Comparison of ENCODE assay signal across 11 cellular contexts in the genomic region with DNA sequence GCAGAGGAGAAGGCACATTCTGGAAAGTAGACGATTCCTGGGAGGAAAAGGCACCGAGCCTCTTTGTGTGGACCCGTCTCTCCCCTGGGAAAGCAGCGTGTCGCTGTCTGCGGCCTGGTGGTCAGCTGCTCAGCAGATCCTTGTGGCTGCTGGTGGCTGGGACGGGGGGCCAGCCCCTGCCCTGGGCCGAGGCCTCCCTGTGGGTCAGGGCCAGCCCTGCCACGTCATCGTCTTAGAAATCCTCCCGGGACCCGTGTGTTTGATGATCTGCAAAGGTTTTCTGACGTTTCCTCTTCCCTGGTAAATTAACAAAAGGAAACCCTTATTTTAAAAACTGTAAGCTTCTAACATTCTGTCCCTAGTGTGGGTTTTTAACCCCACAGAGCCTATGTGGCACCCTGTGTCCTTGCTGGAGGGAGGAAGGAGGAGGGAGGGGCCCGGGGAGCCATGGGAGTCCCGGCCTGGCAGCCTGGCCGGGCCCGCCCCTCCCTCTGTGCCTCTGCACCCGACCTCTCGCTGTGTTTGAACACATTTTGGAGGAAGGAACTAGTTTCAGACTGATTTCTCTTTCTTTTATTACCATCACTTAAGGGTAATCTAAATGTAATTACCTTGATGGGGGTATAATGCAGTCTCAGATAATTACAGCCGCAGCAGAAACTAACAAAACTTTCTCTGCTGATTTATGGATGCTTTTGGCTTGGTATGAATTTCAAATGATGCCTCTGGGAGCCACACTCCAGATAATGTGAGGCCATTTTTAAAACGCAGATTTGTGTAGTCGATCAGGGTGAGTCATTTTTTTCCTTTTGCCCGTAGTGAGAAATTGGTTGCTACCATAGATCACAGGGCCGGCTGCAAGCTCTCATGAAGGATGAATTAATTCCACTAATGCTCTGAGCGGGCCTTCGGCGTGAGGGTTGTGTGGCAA.
DNase-seq lines count a peak whose midpoint lies in the region; ATAC-seq and TF ChIP-seq lines count a peak whose summit lies in the region.
"Had no signal": no experiment of that assay in that cellular context is flagged by ENCODE, and none has a peak within 500 bp of the region (broad histone marks: within the 10 kb centered on the region; RNA-seq: fewer than 3 reads in every experiment).

No MANE protein-coding gene starts in this region.

- H3K27me3 Mint-ChIP-seq in mesothelial cell of epicardium (ENCODE audit: low read depth): no peaks in the 10 kb centered on the region
- no peaks in the 10 kb centered on the region for H3K27me3 Mint-ChIP-seq in stimulated activated naive CD8-positive, alpha-beta T cell treated with anti-CD3 and anti-CD28 coated beads, Interleukin-15, amount 100 ng/mL, for 72 hours
- H3K27me3 Mint-ChIP-seq: activated naive CD8-positive, alpha-beta T cell treated with anti-CD3 and anti-CD28 coated beads for 36 hours had no signal

- intact Hi-C loops in ascending aorta (cut with DNase I) (no loop called here), spleen (cut with DNase I; ENCODE audit: low total_unique reads) (no loop called here)

- H3K27me3 ChIP-seq in H7 (ENCODE audit: control insufficient read depth, insufficient read depth, low read length): no peaks in the 10 kb centered on the region
- no peaks in the 10 kb centered on the region for H3K27me3 ChIP-seq in ascending aorta
- H3K27me3 ChIP-seq in right atrium auricular region: no peaks in the 10 kb centered on the region
- no peaks in the 10 kb centered on the region for H3K27me3 ChIP-seq in spleen (replicated peaks in 1 of 7)

- no peak overlapping the region for H3K4me3 Mint-ChIP-seq in mesothelial cell of epicardium
- no peak overlapping the region for H3K4me3 Mint-ChIP-seq in stimulated activated naive CD8-positive, alpha-beta T cell treated with anti-CD3 and anti-CD28 coated beads, Interleukin-15, amount 100 ng/mL, for 72 hours
- H3K4me3 Mint-ChIP-seq: activated naive CD8-positive, alpha-beta T cell treated with anti-CD3 and anti-CD28 coated beads for 36 hours had no signal

- 67 to 84% (median 70%) methylated on average over 24 to 27 of the region's 27 CpGs for WGBS in spleen, 5 donors

- no peak overlapping the region for H3K4me3 ChIP-seq in H7 (ENCODE audit: insufficient read depth, low read depth, low read length)
- H3K4me3 ChIP-seq in ascending aorta: no peak overlapping the region
- no peak overlapping the region for H3K4me3 ChIP-seq in right atrium auricular region
- H3K4me3 ChIP-seq in spleen: no peak overlapping the region

- H3K9me3 ChIP-seq in ascending aorta (peaks cover under 1 to 2% of the 10 kb centered on the region in 2 donors), right atrium auricular region (peaks cover 0 to 5% of the 10 kb centered on the region in 2 donors), spleen (peaks cover 0 to 19% (median 11%) of the 10 kb centered on the region in 8 donors)

- H3K36me3 ChIP-seq in H7 (replicated peaks; ENCODE audit: control insufficient read depth, insufficient read depth, low read length): no peaks in the 10 kb centered on the region
- peaks cover 12 to 31% of the 10 kb centered on the region in 2 donors for H3K36me3 ChIP-seq in ascending aorta
- H3K36me3 ChIP-seq in right atrium auricular region: peaks cover 20% of the 10 kb centered on the region
- H3K36me3 ChIP-seq in spleen: peaks cover 0 to 95% (median 28%) of the 10 kb centered on the region in 6 donors

- H3K27ac ChIP-seq in ascending aorta (peak overlapping the region; percentile 22 to 41), right atrium auricular region (peak overlapping the region; percentile 27 to 32), spleen (peak overlapping the region; percentile 42 to 84 (median 73))

- peaks cover 6% of the 10 kb centered on the region for H3K9me3 Mint-ChIP-seq in mesothelial cell of epicardium
- H3K9me3 Mint-ChIP-seq in stimulated activated naive CD8-positive, alpha-beta T cell treated with anti-CD3 and anti-CD28 coated beads, Interleukin-15, amount 100 ng/mL, for 72 hours: peaks cover 2 to 26% of the 10 kb centered on the region in 2 donors
- H3K9me3 Mint-ChIP-seq: activated naive CD8-positive, alpha-beta T cell treated with anti-CD3 and anti-CD28 coated beads for 36 hours had no signal

- no peak for TF ChIP-seq CTCF in ascending aorta (IDR thresholded peaks at IDR 0.05)
- TF ChIP-seq CTCF in right atrium auricular region (IDR thresholded peaks at IDR 0.05): no peak
- TF ChIP-seq CTCF in spleen (IDR thresholded peaks at IDR 0.05 in 8 of 11, conservative IDR thresholded peaks at IDR 0.05 in 3 of 11): no peak
- TF ChIP-seq CTCF in mesothelial cell of epicardium (IDR thresholded peaks at IDR 0.05; ENCODE audit: unreplicated experiment): no peak

- H3K4me1 ChIP-seq in ascending aorta (no peaks in the 10 kb centered on the region), right atrium auricular region (peaks cover 0 to 11% of the 10 kb centered on the region in 2 donors), spleen (peaks cover 0 to 36% (median 20%) of the 10 kb centered on the region in 6 donors)

- no peak overlapping the region for H3K27ac Mint-ChIP-seq in mesothelial cell of epicardium
- no peak overlapping the region for H3K27ac Mint-ChIP-seq in stimulated activated naive CD8-positive, alpha-beta T cell treated with anti-CD3 and anti-CD28 coated beads, Interleukin-15, amount 100 ng/mL, for 72 hours
- H3K27ac Mint-ChIP-seq: activated naive CD8-positive, alpha-beta T cell treated with anti-CD3 and anti-CD28 coated beads for 36 hours had no signal

- H3K36me3 Mint-ChIP-seq in mesothelial cell of epicardium: peaks cover 18% of the 10 kb centered on the region

- ATAC-seq in HG03175 (IDR thresholded peaks at IDR 0.05; ENCODE audit: unreplicated experiment): no peak
- ATAC-seq in stimulated activated naive CD8-positive, alpha-beta T cell treated with anti-CD3 and anti-CD28 coated beads, Interleukin-15, amount 100 ng/mL, for 72 hours: no peak

- peaks cover 8% of the 10 kb centered on the region for H3K4me1 Mint-ChIP-seq in mesothelial cell of epicardium
- peaks cover 5% of the 10 kb centered on the region for H3K4me1 Mint-ChIP-seq in stimulated activated naive CD8-positive, alpha-beta T cell treated with anti-CD3 and anti-CD28 coated beads, Interleukin-15, amount 100 ng/mL, for 72 hours

- no peak for TF ChIP-seq POLR2A in spleen (IDR thresholded peaks at IDR 0.05)

- peak; percentile 68 for DNase-seq in H7
- DNase-seq in ascending aorta (ENCODE audit: low spot score in 2 of 2): peak in 1 of 2 donors; percentile 61
- no peak for DNase-seq in right atrium auricular region (ENCODE audit: low spot score)
- peak; percentile 73 for DNase-seq in spleen
- no peak for DNase-seq in mesothelial cell of epicardium (ENCODE audit: low spot score in 2 of 2, unreplicated experiment in 2 of 2)
- no peak for DNase-seq in NCI-H526 treated with DMSO at 0.1 percent for 48 hours (lab: John Stamatoyannopoulos, UW)
- no peak for DNase-seq in stimulated activated naive CD8-positive, alpha-beta T cell treated with anti-CD3 and anti-CD28 coated beads, Interleukin-15, amount 100 ng/mL, for 72 hours
- DNase-seq: activated naive CD8-positive, alpha-beta T cell treated with anti-CD3 and anti-CD28 coated beads for 36 hours; MM.1S; stimulated activated CD4-positive, alpha-beta T cell treated with anti-CD3 and anti-CD28 coated beads, Interleukin-4, amount 100 ng/mL, for 24 hours had no signal

Comparison
In these comparisons a context has a peak if more than half of its experiments do, and no peak if none do; other contexts are left out.
1. DNase-seq: peak in H7 (single experiment) and spleen (single experiment); none in right atrium auricular region (single experiment), mesothelial cell of epicardium (0 of 2), NCI-H526 treated with DMSO at 0.1 percent for 48 hours (single experiment) and stimulated activated naive CD8-positive, alpha-beta T cell treated with anti-CD3 and anti-CD28 coated beads, Interleukin-15, amount 100 ng/mL, for 72 hours (0 of 2).
2. Peak in every context shown above with its lines, with median percentiles within 50 percentile points of each other: H3K27ac ChIP-seq.